Comparison of ENCODE assay signal across 8 cellular contexts in genomic region chr19:2051771-2052704, GRCh38. TPM values are rescaled to one million over a fixed set of nuclear protein-coding genes. Genes with fewer than 3 reads are reported as not detected.
DNase-seq lines count a peak whose midpoint lies in the region; ATAC-seq, FAIRE-seq and TF ChIP-seq lines count a peak whose summit lies in the region.

No MANE protein-coding gene starts in this region.

- no peak for TF ChIP-seq CTCF in AG09309 (IDR thresholded peaks at IDR 0.05; ENCODE audit: control insufficient read depth, insufficient read depth, low read depth, low read length, missing control alignments)
- TF ChIP-seq CTCF in right atrium auricular region (IDR thresholded peaks at IDR 0.05) = no peak
- no peak for TF ChIP-seq CTCF in D721Med (IDR thresholded peaks at IDR 0.05; ENCODE audit: insufficient read depth, missing control alignments)

- peaks cover 0 to 75% of the 10 kb centered on the region in 2 donors for H3K4me1 ChIP-seq in right atrium auricular region

- no peak for DNase-seq in AG09309 (ENCODE audit: low read depth)
- DNase-seq in activated T-cell treated with anti-CD3 and anti-CD28 coated beads, Interleukin-2, amount 50 U/mL, for 4 hours = no peak
- DNase-seq in right atrium auricular region (ENCODE audit: low spot score) = no peak
- peak; percentile 85 for DNase-seq in stimulated activated naive B cell treated with anti-CD40 and anti-IgM and Interleukin-4, amounts not matched to agents 10 μg/mL and 1 μg/mL and 100 μg/mL, for 72 hours
- no peak for DNase-seq in D721Med (ENCODE audit: insufficient read length, low spot score)

- no peaks in the 10 kb centered on the region for H3K27me3 ChIP-seq in right atrium auricular region

- H3K4me3 Mint-ChIP-seq in activated T-cell treated with anti-CD3 and anti-CD28 coated beads, Interleukin-2, amount 50 U/mL, for 4 hours = peak overlapping the region; percentile 74
- H3K4me3 Mint-ChIP-seq in stimulated activated naive B cell treated with anti-CD40 and anti-IgM and Interleukin-4, amounts not matched to agents 10 μg/mL and 1 μg/mL and 100 μg/mL, for 72 hours = peak overlapping the region; percentile 83 to 90

- peak; percentile 19 for ATAC-seq in HG03354 (IDR thresholded peaks at IDR 0.05; ENCODE audit: poor library complexity, severe bottlenecking, unreplicated experiment)
- ATAC-seq in activated T-cell treated with anti-CD3 and anti-CD28 coated beads, Interleukin-2, amount 50 U/mL, for 4 hours = no peak
- ATAC-seq in stimulated activated naive B cell treated with anti-CD40 and anti-IgM and Interleukin-4, amounts not matched to agents 10 μg/mL and 1 μg/mL and 100 μg/mL, for 72 hours (replicated peaks) = peak; percentile 38 to 48
- no peak for ATAC-seq in HG03439 (IDR thresholded peaks at IDR 0.05; ENCODE audit: unreplicated experiment)
- ATAC-seq in HG03095 (IDR thresholded peaks at IDR 0.05; ENCODE audit: unreplicated experiment) = no peak

- no peaks in the 10 kb centered on the region for H3K9me3 ChIP-seq in right atrium auricular region

- H3K27ac Mint-ChIP-seq in stimulated activated naive B cell treated with anti-CD40 and anti-IgM and Interleukin-4, amounts not matched to agents 10 μg/mL and 1 μg/mL and 100 μg/mL, for 72 hours = peak overlapping the region; percentile 96

- H3K9me3 Mint-ChIP-seq in activated T-cell treated with anti-CD3 and anti-CD28 coated beads, Interleukin-2, amount 50 U/mL, for 4 hours = no peaks in the 10 kb centered on the region
- H3K9me3 Mint-ChIP-seq in stimulated activated naive B cell treated with anti-CD40 and anti-IgM and Interleukin-4, amounts not matched to agents 10 μg/mL and 1 μg/mL and 100 μg/mL, for 72 hours = no peaks in the 10 kb centered on the region

- H3K4me3 ChIP-seq in AG09309 (ENCODE audit: control insufficient read depth, low read depth, low read length) = peak overlapping the region; percentile 28
- peak overlapping the region; percentile 33 to 95 for H3K4me3 ChIP-seq in right atrium auricular region

- FAIRE-seq in D721Med (lab: Jason Lieb, UNC) = no peak

- no peaks in the 10 kb centered on the region for H3K27me3 Mint-ChIP-seq in activated T-cell treated with anti-CD3 and anti-CD28 coated beads, Interleukin-2, amount 50 U/mL, for 4 hours (ENCODE audit: low read depth)
- H3K27me3 Mint-ChIP-seq in stimulated activated naive B cell treated with anti-CD40 and anti-IgM and Interleukin-4, amounts not matched to agents 10 μg/mL and 1 μg/mL and 100 μg/mL, for 72 hours = no peaks in the 10 kb centered on the region

- peaks cover 3% of the 10 kb centered on the region for H3K36me3 ChIP-seq in right atrium auricular region

- H3K27ac ChIP-seq in right atrium auricular region = peak overlapping the region; percentile 93 to 99

- no peaks in the 10 kb centered on the region for H3K36me3 Mint-ChIP-seq in activated T-cell treated with anti-CD3 and anti-CD28 coated beads, Interleukin-2, amount 50 U/mL, for 4 hours (ENCODE audit: insufficient read depth)
- peaks cover 11 to 24% of the 10 kb centered on the region in 2 donors for H3K36me3 Mint-ChIP-seq in stimulated activated naive B cell treated with anti-CD40 and anti-IgM and Interleukin-4, amounts not matched to agents 10 μg/mL and 1 μg/mL and 100 μg/mL, for 72 hours

- H3K4me1 Mint-ChIP-seq in activated T-cell treated with anti-CD3 and anti-CD28 coated beads, Interleukin-2, amount 50 U/mL, for 4 hours (ENCODE audit: low read depth) = peaks cover 47% of the 10 kb centered on the region
- H3K4me1 Mint-ChIP-seq in stimulated activated naive B cell treated with anti-CD40 and anti-IgM and Interleukin-4, amounts not matched to agents 10 μg/mL and 1 μg/mL and 100 μg/mL, for 72 hours = peaks cover 45 to 85% of the 10 kb centered on the region in 2 donors

RNA-seq across cellular contexts. Expression of gene MKNK2, which starts 1.0 kb away (rescaled TPM):
- 100 to 1,000 TPM; 122 to 130 (median 128) TPM for total RNA-seq in activated T-cell treated with anti-CD3 and anti-CD28 coated beads, Interleukin-2, amount 50 U/mL, for 4 hours
- 100 to 1,000 TPM in 1 of 2 donors, 10 to 100 TPM in 1; 90.3 to 107 TPM for total RNA-seq in right atrium auricular region

RNA-seq across cellular contexts. Expression of gene BTBD2, which starts 36.5 kb away (rescaled TPM):
- total RNA-seq in activated T-cell treated with anti-CD3 and anti-CD28 coated beads, Interleukin-2, amount 50 U/mL, for 4 hours = 10 to 100 TPM; 12.6 to 17.2 (median 14.4) TPM
- 10 to 100 TPM; 54.8 to 55.9 TPM for total RNA-seq in right atrium auricular region

RNA-seq across cellular contexts. Expression of gene MOB3A, which starts 44.1 kb away (rescaled TPM):
- total RNA-seq in activated T-cell treated with anti-CD3 and anti-CD28 coated beads, Interleukin-2, amount 50 U/mL, for 4 hours = 100 to 1,000 TPM; 128 to 137 (median 137) TPM
- 10 to 100 TPM; 19.7 to 29.4 TPM for total RNA-seq in right atrium auricular region

RNA-seq across cellular contexts. Expression of gene IZUMO4, which starts 44.7 kb away (rescaled TPM):
- 1 to 10 TPM; 3.4 to 4.6 (median 4.2) TPM for total RNA-seq in activated T-cell treated with anti-CD3 and anti-CD28 coated beads, Interleukin-2, amount 50 U/mL, for 4 hours
- total RNA-seq in right atrium auricular region = 1 to 10 TPM in 1 of 2 donors, under 1 TPM in 1; 0.67 to 1.4 TPM

Comparison
In these comparisons a context has a peak if more than half of its experiments do, and no peak if none do; other contexts are left out.
1. ATAC-seq: peak in HG03354 (single experiment) and stimulated activated naive B cell treated with anti-CD40 and anti-IgM and Interleukin-4, amounts not matched to agents 10 μg/mL and 1 μg/mL and 100 μg/mL, for 72 hours (2 of 2); none in activated T-cell treated with anti-CD3 and anti-CD28 coated beads, Interleukin-2, amount 50 U/mL, for 4 hours (0 of 2), HG03439 (single experiment) and HG03095 (single experiment).
2. RNA of gene MOB3A, which starts 44.1 kb away (total RNA-seq): 128 to 137 TPM in activated T-cell treated with anti-CD3 and anti-CD28 coated beads, Interleukin-2, amount 50 U/mL, for 4 hours; 19.7 to 29.4 TPM in right atrium auricular region; every median in the first group is over 4 times any median in the second.